Comparison of ENCODE assay signal across 2 cellular contexts in genomic region chr5:75681125-75681830, GRCh38.
A peak's percentile ranks its signal among the peaks of the same experiment; 100 is the strongest.
TF ChIP-seq lines count a peak whose summit lies in the region.

No MANE protein-coding gene starts in this region.

TF ChIP-seq in GM12878, 131 proteins besides CTCF, POLR2A, EP300 and RAD21:
- no peak for TF ChIP-seq ELK1 (IDR thresholded peaks at IDR 0.05; ENCODE audit: low read depth, low read length)
- no peak for TF ChIP-seq USF1 (IDR thresholded peaks at IDR 0.05; ENCODE audit: borderline replicate concordance, extremely low read length, insufficient read depth, low read depth, low read length)
- peak; percentile 70 for TF ChIP-seq SMC3 (IDR thresholded peaks at IDR 0.05; ENCODE audit: borderline replicate concordance, low read length)
- peak; percentile 66; the same call in 1 of the 2 replicates for TF ChIP-seq ZNF592 (IDR thresholded peaks at IDR 0.05)
- TF ChIP-seq NR2C1 (IDR thresholded peaks at IDR 0.05), result no peak
- TF ChIP-seq RCOR1 (conservative IDR thresholded peaks at IDR 0.05; ENCODE audit: low read depth, low read length), result no peak
- TF ChIP-seq SUPT20H (IDR thresholded peaks at IDR 0.05; ENCODE audit: borderline replicate concordance, control insufficient read depth, low read depth, low read length), result no peak
- TF ChIP-seq MEF2B (IDR thresholded peaks at IDR 0.05; ENCODE audit: partially characterized antibody, poor library complexity, severe bottlenecking), result no peak

TF ChIP-seq in HepG2, 621 proteins besides CTCF, POLR2A, EP300 and RAD21:
- TF ChIP-seq ZNF460 (CRISPR knock-in tag; IDR thresholded peaks at IDR 0.05; ENCODE audit: borderline replicate concordance), result no peak
- no peak for TF ChIP-seq SSRP1 (CRISPR knock-in tag; IDR thresholded peaks at IDR 0.05)
- no peak for TF ChIP-seq CEBPG (CRISPR knock-in tag; IDR thresholded peaks at IDR 0.05)
- peak; percentile 61 for TF ChIP-seq STAG1 (CRISPR knock-in tag; IDR thresholded peaks at IDR 0.05)
- peak; percentile 39; the same call in 1 of the 2 replicates for TF ChIP-seq SMC3 (IDR thresholded peaks at IDR 0.05; ENCODE audit: low read length)
